Comparison of ENCODE assay signal across 8 cellular contexts in the genomic region with DNA sequence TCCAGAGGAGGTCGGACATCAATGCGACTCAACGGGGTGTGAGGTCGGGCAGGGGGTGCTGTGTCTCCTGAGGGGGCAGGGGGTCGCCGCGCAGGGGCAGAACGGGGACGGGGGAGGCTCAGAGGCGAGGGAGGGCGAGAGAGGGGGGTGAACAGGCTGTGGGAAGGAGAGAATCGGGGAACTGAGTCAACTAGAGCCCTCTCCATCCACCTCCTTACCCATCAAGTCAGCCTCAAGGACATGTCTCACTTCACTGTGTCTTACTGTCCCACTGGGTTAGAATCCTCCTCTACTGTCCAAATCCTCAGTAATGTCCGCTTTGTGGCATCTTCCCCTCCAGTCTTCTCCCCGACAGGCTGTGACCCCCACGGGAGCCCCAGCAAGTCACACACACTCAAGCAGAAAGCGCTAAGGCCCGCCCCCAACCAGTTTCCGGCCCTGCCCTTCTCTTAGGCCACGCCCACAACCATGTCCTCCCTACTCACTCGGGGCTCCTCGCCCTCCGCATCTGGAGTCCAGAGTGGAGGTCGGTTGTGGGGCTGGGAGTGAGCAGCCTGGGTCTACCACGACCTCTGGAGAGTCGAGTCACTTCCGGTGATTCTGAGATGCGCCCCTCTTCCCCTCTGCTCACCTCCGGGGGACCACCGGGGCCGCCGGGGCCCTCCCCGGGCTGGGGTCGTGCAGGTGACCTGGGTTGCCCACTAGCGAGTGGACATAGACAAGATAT. TPM values are rescaled to one million over a fixed set of nuclear protein-coding genes. Genes with fewer than 3 reads are reported as not detected.
DNase-seq lines count a peak whose midpoint lies in the region; ATAC-seq, FAIRE-seq and TF ChIP-seq lines count a peak whose summit lies in the region.

No MANE protein-coding gene starts in this region.

- peaks cover 7% of the 10 kb centered on the region for H3K4me1 Mint-ChIP-seq in Calu3 (ENCODE audit: low read depth, unreplicated experiment)

- no peaks in the 10 kb centered on the region for H3K4me1 ChIP-seq in OCI-LY1 (ENCODE audit: insufficient read depth, low read length, severe bottlenecking)
- no peaks in the 10 kb centered on the region for H3K4me1 ChIP-seq in pancreas

- no peaks in the 10 kb centered on the region for H3K9me3 Mint-ChIP-seq in Calu3 (ENCODE audit: low read depth, unreplicated experiment)

- no peaks in the 10 kb centered on the region for H3K27me3 Mint-ChIP-seq in Calu3 (ENCODE audit: unreplicated experiment)

- CTCF ChIA-PET in Calu3 (lab: Charles Lee), result no interaction called here

- no peak for FAIRE-seq in pancreas (lab: Jason Lieb, UNC)

- no TSS peak for BruUV-seq in Calu3 (replicated peaks; lab: Mats Ljungman, UMichigan)

- H2AFZ ChIP-seq in OCI-LY1 (ENCODE audit: low read length), result no peak overlapping the region

- no peaks in the 10 kb centered on the region for H3F3A ChIP-seq in OCI-LY1 (ENCODE audit: insufficient read depth, low read length)

- H3K9me2 ChIP-seq in OCI-LY1 (ENCODE audit: low read depth, low read length), result no peaks in the 10 kb centered on the region

- peak; percentile 78 to 86 (median 82) for ATAC-seq in pancreas

- WGBS in pancreas, 2 donors, result 28 to 38% methylated on average over 33 to 34 of the region's 34 CpGs

- H3K4me3 Mint-ChIP-seq in Calu3 (ENCODE audit: low read depth, unreplicated experiment), result no peak overlapping the region

- peak; percentile 83 for DNase-seq in GM13976 (ENCODE audit: low spot score)
- DNase-seq in activated naive CD4-positive, alpha-beta T cell (lab: John Stamatoyannopoulos, UW), result peak in 3 of 4 experiments; percentile 47 to 73 (median 53)
- peak; percentile 68 to 88 (median 80) for DNase-seq in pancreas
- no peak for DNase-seq in brain microvascular endothelial cell
- no peak for DNase-seq in Calu3
- no peak for DNase-seq in NCI-H187 (lab: John Stamatoyannopoulos, UW)
- DNase-seq in LoVo (ENCODE audit: low spot score), result no peak

- H3K4me3 ChIP-seq in OCI-LY1 (ENCODE audit: low read depth, low read length, poor library complexity, severe bottlenecking), result peak overlapping the region; percentile 50
- H3K4me3 ChIP-seq in pancreas, result peak overlapping the region in 3 of 4 donors; percentile 10 to 40 (median 35)
- no peak overlapping the region for H3K4me3 ChIP-seq in brain microvascular endothelial cell (ENCODE audit: low read depth, low read length)

- H3K27ac ChIP-seq in OCI-LY1 (ENCODE audit: low read depth, low read length, poor library complexity, severe bottlenecking), result no peak overlapping the region
- H3K27ac ChIP-seq in pancreas, result peak overlapping the region; percentile 17 to 83 (median 52)
- no peak overlapping the region for H3K27ac ChIP-seq in brain microvascular endothelial cell

- intact Hi-C loops in pancreas (cut with DNase I), result no loop called here
- intact Hi-C loops in Calu3 (cut with micrococcal nuclease; ENCODE audit: unreplicated experiment), result no loop called here

- peak overlapping the region; percentile 60 for H3K4me2 ChIP-seq in OCI-LY1 (ENCODE audit: low read length)

- TF ChIP-seq CTCF in GM13976 (IDR thresholded peaks at IDR 0.05; ENCODE audit: borderline replicate concordance, control extremely low read depth, extremely low read depth, insufficient read depth, missing control alignments), result no peak
- TF ChIP-seq CTCF in OCI-LY1 (IDR thresholded peaks at IDR 0.05; ENCODE audit: low read length), result no peak
- no peak for TF ChIP-seq CTCF in pancreas (IDR thresholded peaks at IDR 0.05)
- TF ChIP-seq CTCF in brain microvascular endothelial cell (IDR thresholded peaks at IDR 0.05; ENCODE audit: low read depth, low read length, missing control alignments), result no peak
- TF ChIP-seq CTCF in Calu3 (IDR thresholded peaks at IDR 0.05; ENCODE audit: unreplicated experiment), result no peak

- in situ Hi-C loops in GM13976 (cut with MboI; ENCODE audit: low sequenced_read_pairs, unreplicated experiment), result no loop called here
- in situ Hi-C loops in brain microvascular endothelial cell (cut with HindIII; ENCODE audit: low pct_ligation_motif_present, low sequenced_read_pairs), result no loop called here

- no peaks in the 10 kb centered on the region for H3K36me3 ChIP-seq in OCI-LY1 (ENCODE audit: insufficient read depth, low read length)
- H3K36me3 ChIP-seq in pancreas, result no peaks in the 10 kb centered on the region
- H3K36me3 ChIP-seq in brain microvascular endothelial cell (replicated peaks), result peaks cover 8% of the 10 kb centered on the region

- H4K20me1 ChIP-seq in OCI-LY1 (ENCODE audit: insufficient read depth, low read length), result no peaks in the 10 kb centered on the region

- no peaks in the 10 kb centered on the region for H3K9me3 ChIP-seq in OCI-LY1 (ENCODE audit: low read length)
- H3K9me3 ChIP-seq in pancreas, result no peaks in the 10 kb centered on the region

- no peak overlapping the region for H3K27ac Mint-ChIP-seq in Calu3 (ENCODE audit: unreplicated experiment)

- H3K27me3 ChIP-seq in OCI-LY1 (ENCODE audit: insufficient read depth, low read length), result 0 out of 2 replicates have a peak, but pooled peaks cover 9% of the 10 kb centered on the region
- H3K27me3 ChIP-seq in pancreas, result no peaks in the 10 kb centered on the region
- H3K27me3 ChIP-seq in brain microvascular endothelial cell (replicated peaks), result no peaks in the 10 kb centered on the region

- H3K36me3 Mint-ChIP-seq in Calu3 (ENCODE audit: insufficient read depth, unreplicated experiment), result peaks cover 32% of the 10 kb centered on the region

- H3K79me2 ChIP-seq in OCI-LY1 (ENCODE audit: insufficient read depth, low read length), result no peaks in the 10 kb centered on the region

- H3K9ac ChIP-seq in OCI-LY1 (ENCODE audit: low read length), result peak overlapping the region; percentile 13; the same call in 1 of the 2 replicates

RNA-seq across cellular contexts. Expression of gene PLEKHA4, which starts 9.3 kb away (rescaled TPM):
- total RNA-seq in pancreas (10 to 100 TPM in 2 of 6 donors, 1 to 10 TPM in 4; 5.9 to 19.7 (median 8.7) TPM), Calu3 (2022) (57.6 and 72.2 TPM in 2 replicates)
- polyA plus RNA-seq in pancreas, result 10 to 100 TPM; 18.2 to 28.3 TPM

RNA-seq across cellular contexts. Expression of gene PPP1R15A, which starts 13.1 kb away (rescaled TPM):
- total RNA-seq in pancreas, result 10 to 100 TPM in 5 of 6 donors, 1 to 10 TPM in 1; 8.1 to 20.6 (median 12.4) TPM
- polyA plus RNA-seq in pancreas, result 10 to 100 TPM; 28.2 to 53.2 TPM
- 118 TPM in 2 replicates for total RNA-seq in Calu3 (2022)

RNA-seq across cellular contexts. Expression of gene HSD17B14, which starts 22.9 kb away (rescaled TPM):
- total RNA-seq in pancreas (1 to 10 TPM in 4 of 6 donors, under 1 TPM in 2; 0.69 to 4.0 (median 1.7) TPM), Calu3 (2022) (2.6 and 5.7 TPM in 2 replicates)
- polyA plus RNA-seq in pancreas, result 10 to 100 TPM in 1 of 2 donors, 1 to 10 TPM in 1; 8.5 to 25.4 TPM

RNA-seq across cellular contexts. Expression of gene TULP2, which starts 39.4 kb away (rescaled TPM):
- total RNA-seq in pancreas, result under 1 TPM in 1 of 6 donors, not detected in 5; 0.35 TPM
- polyA plus RNA-seq in pancreas, result not detected
- not detected in 2 replicates for total RNA-seq in Calu3 (2022)

RNA-seq across cellular contexts. Expression of gene NUCB1, which starts 41.0 kb away (rescaled TPM):
- total RNA-seq in pancreas (100 to 1,000 TPM in 2 of 6 donors, 10 to 100 TPM in 4; 60.9 to 136 (median 79.8) TPM), Calu3 (2022) (162 and 173 TPM in 2 replicates)
- 100 to 1,000 TPM; 103 to 118 TPM for polyA plus RNA-seq in pancreas

Comparison
In these comparisons a context has a peak if more than half of its experiments do, and no peak if none do; other contexts are left out.
1. DNase-seq: peak in GM13976 (single experiment), activated naive CD4-positive, alpha-beta T cell (3 of 4) and pancreas (6 of 6); none in brain microvascular endothelial cell (single experiment), Calu3 (single experiment), NCI-H187 (0 of 2) and LoVo (single experiment).
2. H3K27ac ChIP-seq: peak in pancreas (4 of 4); none in OCI-LY1 (single experiment) and brain microvascular endothelial cell (single experiment).